1 cellular context compared by ENCODE assay signal in genomic region chr19:28606269-28607032, GRCh38.
TF ChIP-seq lines count a peak whose summit lies in the region.

No MANE protein-coding gene starts in this region.

TF ChIP-seq in K562, 482 proteins besides CTCF, POLR2A, EP300 and RAD21 (continued from another document and continues in another):
- TF ChIP-seq U2AF2 (optimal IDR thresholded peaks at IDR 0.05; ENCODE audit: low read depth, low read length) (no peak), EGR1 (conservative IDR thresholded peaks at IDR 0.05) (peak; percentile 78), ZMIZ1 (IDR thresholded peaks at IDR 0.05; ENCODE audit: low read depth in 2 of 2, low read length in 2 of 2) (peak in 1 of 2 experiments; percentile 99; a peak in 2 of 4 replicates), NCOR1 (IDR thresholded peaks at IDR 0.05) (peak; percentile 99), NFIC (IDR thresholded peaks at IDR 0.05) (peak; percentile 86), E2F6 (IDR thresholded peaks at IDR 0.05; ENCODE audit: borderline replicate concordance in 1 of 2, extremely low read depth in 1 of 2, insufficient read depth in 1 of 2, insufficient read length in 1 of 2, low read depth in 1 of 2, low read length in 1 of 2, poor library complexity in 1 of 2, severe bottlenecking in 1 of 2) (peak in 1 of 2 experiments; percentile 37), GTF2E2 (tag; IDR thresholded peaks at IDR 0.05) (peak; percentile 88), ARID3A (IDR thresholded peaks at IDR 0.05; ENCODE audit: borderline replicate concordance, low read depth, low read length) (peak; percentile 85), KLF13 (tag; IDR thresholded peaks at IDR 0.05; ENCODE audit: borderline replicate concordance, low read depth) (peak; percentile 58; the same call in 1 of the 2 replicates), BHLHE40 (IDR thresholded peaks at IDR 0.05; ENCODE audit: low read length) (peak; percentile 77), MYC (IDR thresholded peaks at IDR 0.05; ENCODE audit: low read depth, low read length) (peak; percentile 86), MYC (CRISPR knock-in tag; IDR thresholded peaks at IDR 0.05; ENCODE audit: borderline replicate concordance, low read depth) (no peak), RAD51 (IDR thresholded peaks at IDR 0.05; ENCODE audit: borderline replicate concordance, low read depth) (peak; percentile 6; the same call in 1 of the 2 replicates), RFX5 (IDR thresholded peaks at IDR 0.05; ENCODE audit: low read depth, low read length) (no peak), PHB (CRISPR knock-in tag; IDR thresholded peaks at IDR 0.05) (no peak), SP1 (CRISPR knock-in tag; IDR thresholded peaks at IDR 0.05) (peak; percentile 77), XRCC5 (IDR thresholded peaks at IDR 0.05; ENCODE audit: low read depth, low read length) (peak; percentile 40; the same call in 1 of the 2 replicates), JUN (IDR thresholded peaks at IDR 0.05; ENCODE audit: borderline replicate concordance, low read depth, low read length) (peak; percentile 46; the same call in 1 of the 2 replicates), JUN (CRISPR knock-in tag; IDR thresholded peaks at IDR 0.05; ENCODE audit: borderline replicate concordance) (no peak), BCLAF1 (IDR thresholded peaks at IDR 0.05; ENCODE audit: borderline replicate concordance in 1 of 2, control insufficient read depth in 1 of 2, low read depth in 2 of 2, low read length in 1 of 2) (peak in 1 of 2 experiments; percentile 88; a peak in 2 of 4 replicates), ZBTB1 (CRISPR knock-in tag; IDR thresholded peaks at IDR 0.05; ENCODE audit: borderline replicate concordance, low read depth) (peak; percentile 52; the same call in 1 of the 2 replicates), MAZ (CRISPR knock-in tag; conservative IDR thresholded peaks at IDR 0.05 in 1 of 2, IDR thresholded peaks at IDR 0.05 in 1 of 2) (peak; percentile 39 to 69; a peak in 3 of 4 replicates), ZFP36 (IDR thresholded peaks at IDR 0.05; ENCODE audit: low read depth, low read length, partially characterized antibody) (peak; percentile 4), MBD2 (IDR thresholded peaks at IDR 0.05; ENCODE audit: borderline replicate concordance, low read depth) (peak; percentile 92), ZBTB11 (CRISPR knock-in tag; IDR thresholded peaks at IDR 0.05) (peak in 1 of 3 experiments; percentile 72; a peak in 1 of 6 replicates), GTF2B (IDR thresholded peaks at IDR 0.05; ENCODE audit: extremely low read depth, insufficient read length) (no peak), SOX6 (IDR thresholded peaks at IDR 0.05) (peak; percentile 94), CHCHD3 (CRISPR knock-in tag; IDR thresholded peaks at IDR 0.05) (no peak), SPI1 (IDR thresholded peaks at IDR 0.05; ENCODE audit: borderline replicate concordance, low read depth, low read length) (peak; percentile 18; the same call in 1 of the 2 replicates), KLF16 (IDR thresholded peaks at IDR 0.05) (peak; percentile 94), LCOR (CRISPR knock-in tag; IDR thresholded peaks at IDR 0.05) (peak; percentile 98), GATAD2B (IDR thresholded peaks at IDR 0.05; ENCODE audit: borderline replicate concordance) (no peak; the same call in 1 of the 2 replicates), HDAC8 (tag; IDR thresholded peaks at IDR 0.05) (peak; percentile 68; the same call in 1 of the 2 replicates), NFE2 (IDR thresholded peaks at IDR 0.05; ENCODE audit: low read depth) (peak; percentile 58), ETV1 (tag; conservative IDR thresholded peaks at IDR 0.05; ENCODE audit: low read depth) (peak; percentile 82), SMARCA4 (IDR thresholded peaks at IDR 0.05) (peak; percentile 96), MYNN (IDR thresholded peaks at IDR 0.05) (peak; percentile 75; the same call in 1 of the 2 replicates), MYNN (CRISPR knock-in tag; IDR thresholded peaks at IDR 0.05) (no peak), MNT (conservative IDR thresholded peaks at IDR 0.05) (peak; percentile 86 to 93), HDAC3 (IDR thresholded peaks at IDR 0.05; ENCODE audit: borderline replicate concordance, partially characterized antibody) (peak; percentile 97), CBFB (CRISPR knock-in tag; IDR thresholded peaks at IDR 0.05) (peak; percentile 36; the same call in 1 of the 2 replicates), DACH1 (IDR thresholded peaks at IDR 0.05; ENCODE audit: partially characterized antibody) (peak; percentile 79), SRSF1 (IDR thresholded peaks at IDR 0.05; ENCODE audit: low read depth, low read length) (no peak), SMARCC2 (IDR thresholded peaks at IDR 0.05; ENCODE audit: low read depth) (peak; percentile 92), ELF1 (tag; IDR thresholded peaks at IDR 0.05) (peak; percentile 77), ZBTB7A (IDR thresholded peaks at IDR 0.05; ENCODE audit: borderline replicate concordance, control insufficient read depth, low read depth, low read length) (peak; percentile 73), ZSCAN32 (CRISPR knock-in tag; IDR thresholded peaks at IDR 0.05) (0 out of 2 replicates have a peak, but pooled peaks have one; percentile 26), ATF1 (CRISPR knock-in tag; IDR thresholded peaks at IDR 0.05) (no peak), ATF1 (tag; IDR thresholded peaks at IDR 0.05) (peak; percentile 72), HDAC2 (IDR thresholded peaks at IDR 0.05) (no peak; the same call in 1 of the 2 replicates), ZNF57 (CRISPR knock-in tag; IDR thresholded peaks at IDR 0.05) (no peak), TAF1 (IDR thresholded peaks at IDR 0.05; ENCODE audit: control insufficient read depth, extremely low read depth, insufficient read depth, low read length, severe bottlenecking) (peak; percentile 75), FOXA3 (CRISPR knock-in tag; conservative IDR thresholded peaks at IDR 0.05 in 1 of 2, IDR thresholded peaks at IDR 0.05 in 1 of 2) (no peak), RB1 (IDR thresholded peaks at IDR 0.05; ENCODE audit: low read depth) (peak; percentile 34; the same call in 1 of the 2 replicates), BRD9 (IDR thresholded peaks at IDR 0.05; ENCODE audit: low read depth, partially characterized antibody) (peak; percentile 61), RUNX1 (IDR thresholded peaks at IDR 0.05; ENCODE audit: low read depth) (peak; percentile 67; the same call in 1 of the 2 replicates), TBL1XR1 (IDR thresholded peaks at IDR 0.05; ENCODE audit: low read length in 2 of 2) (peak; percentile 85 to 99; a peak in 3 of 4 replicates), ZNF165 (CRISPR knock-in tag; IDR thresholded peaks at IDR 0.05; ENCODE audit: borderline replicate concordance) (no peak), ESRRA (IDR thresholded peaks at IDR 0.05; ENCODE audit: borderline replicate concordance, low read depth) (peak; percentile 83; the same call in 1 of the 2 replicates)
